ENCODE assay signal across 17 cellular contexts in genomic region chrX:17668929-17669328, GRCh38.
DNase-seq lines count a peak whose midpoint lies in the region; ATAC-seq and TF ChIP-seq lines count a peak whose summit lies in the region.
"Had no signal": no experiment of that assay in that cellular context is flagged by ENCODE, and none has a peak within 500 bp of the region (broad histone marks: within the 10 kb centered on the region; RNA-seq: fewer than 3 reads in every experiment).

No MANE protein-coding gene starts in this region.

- H3K4me1 Mint-ChIP-seq in activated CD4-positive, alpha-beta T cell treated with anti-CD3 and anti-CD28 coated beads, Interleukin-2, amount 10 ng/mL, durations not matched to agents 24 days and 14 days, result peaks cover 14% of the 10 kb centered on the region
- H3K4me1 Mint-ChIP-seq in activated naive CD4-positive, alpha-beta T cell treated with anti-CD3 and anti-CD28 coated beads, Interleukin-2, amount 10 ng/mL, durations not matched to agents 7 days and 5 days, result peaks cover 12% of the 10 kb centered on the region
- peaks cover 14% of the 10 kb centered on the region for H3K4me1 Mint-ChIP-seq in activated CD4-positive, alpha-beta memory T cell treated with anti-CD3 and anti-CD28 coated beads, Interleukin-2, amount 10 ng/mL, durations not matched to agents 7 days and 5 days
- no peaks in the 10 kb centered on the region for H3K4me1 Mint-ChIP-seq in stimulated activated effector memory CD8-positive, alpha-beta T cell treated with anti-CD3 and anti-CD28 coated beads, Interleukin-12 subunit alpha, Interleukin-12 subunit beta, amount 100 ng/mL, for 72 hours
- H3K4me1 Mint-ChIP-seq in progenitor cell of endocrine pancreas (ENCODE audit: low read depth), result peaks cover 8% of the 10 kb centered on the region

- peak overlapping the region; percentile 78 for H3K27ac Mint-ChIP-seq in activated CD4-positive, alpha-beta T cell treated with anti-CD3 and anti-CD28 coated beads, Interleukin-2, amount 10 ng/mL, durations not matched to agents 24 days and 14 days
- peak overlapping the region; percentile 56 for H3K27ac Mint-ChIP-seq in activated naive CD4-positive, alpha-beta T cell treated with anti-CD3 and anti-CD28 coated beads, Interleukin-2, amount 10 ng/mL, durations not matched to agents 7 days and 5 days
- peak overlapping the region; percentile 58 for H3K27ac Mint-ChIP-seq in activated CD4-positive, alpha-beta memory T cell treated with anti-CD3 and anti-CD28 coated beads, Interleukin-2, amount 10 ng/mL, durations not matched to agents 7 days and 5 days
- no peak overlapping the region for H3K27ac Mint-ChIP-seq in stimulated activated effector memory CD8-positive, alpha-beta T cell treated with anti-CD3 and anti-CD28 coated beads, Interleukin-12 subunit alpha, Interleukin-12 subunit beta, amount 100 ng/mL, for 72 hours
- no peak overlapping the region for H3K27ac Mint-ChIP-seq in progenitor cell of endocrine pancreas

- POLR2A ChIA-PET in activated CD4-positive, alpha-beta memory T cell treated with anti-CD3 and anti-CD28 coated beads, Interleukin-2, amount 10 ng/mL, durations not matched to agents 7 days and 5 days (lab: Charles Lee), result no interaction called here

- no peaks in the 10 kb centered on the region for H3K27me3 Mint-ChIP-seq in activated CD4-positive, alpha-beta T cell treated with anti-CD3 and anti-CD28 coated beads, Interleukin-2, amount 10 ng/mL, durations not matched to agents 24 days and 14 days
- no peaks in the 10 kb centered on the region for H3K27me3 Mint-ChIP-seq in activated naive CD4-positive, alpha-beta T cell treated with anti-CD3 and anti-CD28 coated beads, Interleukin-2, amount 10 ng/mL, durations not matched to agents 7 days and 5 days
- no peaks in the 10 kb centered on the region for H3K27me3 Mint-ChIP-seq in activated CD4-positive, alpha-beta memory T cell treated with anti-CD3 and anti-CD28 coated beads, Interleukin-2, amount 10 ng/mL, durations not matched to agents 7 days and 5 days
- H3K27me3 Mint-ChIP-seq in progenitor cell of endocrine pancreas, result no peaks in the 10 kb centered on the region

- intact Hi-C loops in activated CD4-positive, alpha-beta T cell treated with anti-CD3 and anti-CD28 coated beads, Interleukin-2, amount 10 ng/mL, durations not matched to agents 24 days and 14 days (cut with micrococcal nuclease), result loop anchor here (1.0 kb wide), 1 partner anchor 14 kb away; no protein-coding TSS in a partner anchor

- peak; percentile 94 for ATAC-seq in stimulated activated effector memory CD8-positive, alpha-beta T cell treated with anti-CD3 and anti-CD28 coated beads, Interleukin-12 subunit alpha, Interleukin-12 subunit beta, amount 100 ng/mL, for 72 hours
- ATAC-seq in HG02852 (IDR thresholded peaks at IDR 0.05; ENCODE audit: unreplicated experiment), result no peak

- peak; percentile 53 for DNase-seq in activated CD4-positive, alpha-beta T cell treated with anti-CD3 and anti-CD28 coated beads, Interleukin-2, amount 10 ng/mL, durations not matched to agents 24 days and 14 days
- no peak for DNase-seq in activated CD4-positive, alpha-beta T cell treated with anti-CD3 and anti-CD28 coated beads, Interleukin-2, amount 50 U/mL, for 4 hours
- DNase-seq in activated naive CD4-positive, alpha-beta T cell treated with anti-CD3 and anti-CD28 coated beads, Interleukin-2, amount 10 ng/mL, durations not matched to agents 7 days and 5 days, result no peak
- DNase-seq in activated naive CD4-positive, alpha-beta T cell treated with anti-CD3 and anti-CD28 coated beads, Interleukin-2, amount 50 U/mL, for 16 hours, result no peak
- no peak for DNase-seq in activated CD4-positive, alpha-beta memory T cell treated with anti-CD3 and anti-CD28 coated beads, Interleukin-2, amount 10 ng/mL, durations not matched to agents 7 days and 5 days
- no peak for DNase-seq in stimulated activated effector memory CD8-positive, alpha-beta T cell treated with anti-CD3 and anti-CD28 coated beads, Interleukin-12 subunit alpha, Interleukin-12 subunit beta, amount 100 ng/mL, for 72 hours (ENCODE audit: low spot score in 2 of 2)
- no peak for DNase-seq in progenitor cell of endocrine pancreas (ENCODE audit: low spot score, unreplicated experiment)
- DNase-seq: DMS153, HCEC 1CT, IMR-90, KG1, MM.1S, NCI-H2029, NCI-H446, NCI-H524 treated with DMSO at 0.1 percent for 48 hours, NCI-H774 had no signal

- peaks cover 5% of the 10 kb centered on the region for H3K36me3 Mint-ChIP-seq in activated CD4-positive, alpha-beta T cell treated with anti-CD3 and anti-CD28 coated beads, Interleukin-2, amount 10 ng/mL, durations not matched to agents 24 days and 14 days (ENCODE audit: low read depth)
- H3K36me3 Mint-ChIP-seq in activated naive CD4-positive, alpha-beta T cell treated with anti-CD3 and anti-CD28 coated beads, Interleukin-2, amount 10 ng/mL, durations not matched to agents 7 days and 5 days, result no peaks in the 10 kb centered on the region
- peaks cover 2% of the 10 kb centered on the region for H3K36me3 Mint-ChIP-seq in activated CD4-positive, alpha-beta memory T cell treated with anti-CD3 and anti-CD28 coated beads, Interleukin-2, amount 10 ng/mL, durations not matched to agents 7 days and 5 days (ENCODE audit: low read depth)
- no peaks in the 10 kb centered on the region for H3K36me3 Mint-ChIP-seq in stimulated activated effector memory CD8-positive, alpha-beta T cell treated with anti-CD3 and anti-CD28 coated beads, Interleukin-12 subunit alpha, Interleukin-12 subunit beta, amount 100 ng/mL, for 72 hours
- H3K36me3 Mint-ChIP-seq in progenitor cell of endocrine pancreas (ENCODE audit: insufficient read depth), result peaks cover 19% of the 10 kb centered on the region

- TF ChIP-seq CTCF in progenitor cell of endocrine pancreas (IDR thresholded peaks at IDR 0.05; ENCODE audit: unreplicated experiment), result no peak

- no peak overlapping the region for H3K4me3 Mint-ChIP-seq in activated CD4-positive, alpha-beta T cell treated with anti-CD3 and anti-CD28 coated beads, Interleukin-2, amount 10 ng/mL, durations not matched to agents 24 days and 14 days
- H3K4me3 Mint-ChIP-seq in activated naive CD4-positive, alpha-beta T cell treated with anti-CD3 and anti-CD28 coated beads, Interleukin-2, amount 10 ng/mL, durations not matched to agents 7 days and 5 days, result no peak overlapping the region
- H3K4me3 Mint-ChIP-seq in activated CD4-positive, alpha-beta memory T cell treated with anti-CD3 and anti-CD28 coated beads, Interleukin-2, amount 10 ng/mL, durations not matched to agents 7 days and 5 days, result no peak overlapping the region
- no peak overlapping the region for H3K4me3 Mint-ChIP-seq in stimulated activated effector memory CD8-positive, alpha-beta T cell treated with anti-CD3 and anti-CD28 coated beads, Interleukin-12 subunit alpha, Interleukin-12 subunit beta, amount 100 ng/mL, for 72 hours
- no peak overlapping the region for H3K4me3 Mint-ChIP-seq in progenitor cell of endocrine pancreas (ENCODE audit: low read depth)

- H3K9me3 Mint-ChIP-seq in activated CD4-positive, alpha-beta T cell treated with anti-CD3 and anti-CD28 coated beads, Interleukin-2, amount 10 ng/mL, durations not matched to agents 24 days and 14 days, result peaks cover 3% of the 10 kb centered on the region
- no peaks in the 10 kb centered on the region for H3K9me3 Mint-ChIP-seq in activated naive CD4-positive, alpha-beta T cell treated with anti-CD3 and anti-CD28 coated beads, Interleukin-2, amount 10 ng/mL, durations not matched to agents 7 days and 5 days
- peaks cover 4% of the 10 kb centered on the region for H3K9me3 Mint-ChIP-seq in activated CD4-positive, alpha-beta memory T cell treated with anti-CD3 and anti-CD28 coated beads, Interleukin-2, amount 10 ng/mL, durations not matched to agents 7 days and 5 days
- H3K9me3 Mint-ChIP-seq in stimulated activated effector memory CD8-positive, alpha-beta T cell treated with anti-CD3 and anti-CD28 coated beads, Interleukin-12 subunit alpha, Interleukin-12 subunit beta, amount 100 ng/mL, for 72 hours, result peaks cover 4% of the 10 kb centered on the region
- no peaks in the 10 kb centered on the region for H3K9me3 Mint-ChIP-seq in progenitor cell of endocrine pancreas (ENCODE audit: low read depth)

- CTCF ChIA-PET in activated naive CD4-positive, alpha-beta T cell treated with anti-CD3 and anti-CD28 coated beads, Interleukin-2, amount 10 ng/mL, durations not matched to agents 7 days and 5 days (lab: Charles Lee), result no interaction called here
- CTCF ChIA-PET in activated CD4-positive, alpha-beta memory T cell treated with anti-CD3 and anti-CD28 coated beads, Interleukin-2, amount 10 ng/mL, durations not matched to agents 7 days and 5 days (lab: Charles Lee), result no interaction called here

Comparison
In these comparisons a context has a peak if more than half of its experiments do, and no peak if none do; other contexts are left out.
1. H3K27ac Mint-ChIP-seq: peak in activated CD4-positive, alpha-beta T cell treated with anti-CD3 and anti-CD28 coated beads, Interleukin-2, amount 10 ng/mL, durations not matched to agents 24 days and 14 days (single experiment), activated naive CD4-positive, alpha-beta T cell treated with anti-CD3 and anti-CD28 coated beads, Interleukin-2, amount 10 ng/mL, durations not matched to agents 7 days and 5 days (single experiment) and activated CD4-positive, alpha-beta memory T cell treated with anti-CD3 and anti-CD28 coated beads, Interleukin-2, amount 10 ng/mL, durations not matched to agents 7 days and 5 days (single experiment); none in stimulated activated effector memory CD8-positive, alpha-beta T cell treated with anti-CD3 and anti-CD28 coated beads, Interleukin-12 subunit alpha, Interleukin-12 subunit beta, amount 100 ng/mL, for 72 hours (single experiment) and progenitor cell of endocrine pancreas (single experiment).